24 cellular contexts compared by ENCODE assay signal in the genomic region with DNA sequence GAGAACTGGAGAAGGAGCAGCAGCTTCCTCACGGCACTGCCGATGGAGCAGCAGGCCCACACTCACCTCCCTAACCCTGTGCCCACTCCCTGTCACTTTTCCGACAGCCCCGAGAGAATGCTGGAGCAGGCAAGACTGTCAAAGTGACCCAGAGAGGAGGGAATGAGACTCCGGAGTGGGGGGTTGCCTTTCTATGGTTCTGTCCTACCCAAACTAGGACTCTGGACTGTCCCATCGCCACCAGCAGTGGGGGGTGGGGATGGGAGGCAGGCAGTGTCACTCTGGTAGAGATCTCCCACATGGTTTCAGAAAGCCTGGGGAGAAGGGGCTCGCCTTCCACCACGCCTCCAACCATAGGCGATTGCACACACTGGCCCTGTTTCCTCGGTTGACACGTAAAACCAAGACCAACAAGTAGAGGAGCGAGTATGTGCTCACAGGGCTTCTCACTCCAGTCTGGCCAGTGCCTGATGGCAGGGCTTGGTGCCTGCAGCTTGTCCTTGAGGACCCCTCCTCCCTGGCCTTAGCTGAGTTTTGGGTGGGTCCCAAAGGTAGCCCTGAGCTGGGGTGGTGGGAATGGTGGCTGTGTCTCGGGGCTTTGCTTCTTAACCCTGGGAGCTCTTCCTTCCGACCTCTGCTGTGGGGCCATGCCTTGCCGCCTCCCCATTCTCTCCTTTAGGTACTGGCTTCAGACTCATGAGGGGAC.
"Had no signal": no experiment of that assay in that cellular context is flagged by ENCODE, and none has a peak within 500 bp of the region (broad histone marks: within the 10 kb centered on the region; RNA-seq: fewer than 3 reads in every experiment).

No MANE protein-coding gene starts in this region.

- H3K36me3 Mint-ChIP-seq: activated CD4-positive, alpha-beta memory T cell treated with anti-CD3 and anti-CD28 coated beads for 36 hours; activated naive CD4-positive, alpha-beta T cell treated with anti-CD3 and anti-CD28 coated beads, Interleukin-2, amount 50 U/mL, for 24 hours; T-cell had no signal

- H3K4me1 Mint-ChIP-seq: activated B cell treated with CpG ODN at 0.5 μM for 24 hours; activated CD4-positive, alpha-beta T cell treated with anti-CD3 and anti-CD28 coated beads, Interleukin-2, amount 10 ng/mL, durations not matched to agents 7 days and 5 days had no signal

- H3K27ac Mint-ChIP-seq: activated B cell treated with CpG ODN at 0.5 μM for 24 hours; activated CD4-positive, alpha-beta memory T cell treated with anti-CD3 and anti-CD28 coated beads for 36 hours; activated CD4-positive, alpha-beta T cell treated with anti-CD3 and anti-CD28 coated beads, Interleukin-2, amount 10 ng/mL, durations not matched to agents 7 days and 5 days; activated naive CD4-positive, alpha-beta T cell treated with anti-CD3 and anti-CD28 coated beads, Interleukin-2, amount 50 U/mL, for 24 hours; activated T-helper 1 cell treated with anti-CD3 and anti-CD28 coated beads, Interleukin-12 subunit alpha, Interleukin-12 subunit beta, Interleukin-2, Interleukin-4 antibody, amounts not matched to agents 30 ng/mL and 10 ng/mL and 1 ng/mL, durations not matched to agents 14 hours and 24 hours and 36 hours had no signal

- FAIRE-seq: TTC549 had no signal

- DNase-seq: activated B cell treated with CpG ODN at 0.5 μM for 24 hours; activated CD4-positive, alpha-beta memory T cell treated with anti-CD3 and anti-CD28 coated beads for 36 hours; activated CD4-positive, alpha-beta T cell treated with anti-CD3 and anti-CD28 coated beads, Interleukin-2, amount 10 ng/mL, durations not matched to agents 7 days and 5 days; activated effector memory CD4-positive, alpha-beta T cell treated with Interleukin-2 at 50 U/mL for 16 hours; activated naive CD4-positive, alpha-beta T cell; aorta; NCI-H1092; NCI-H345; NCI-H526 treated with DMSO at 0.1 percent for 48 hours; NCI-H82; NK-92 treated with Interleukin-12 subunit alpha and Interleukin-12 subunit beta, amount 100 ng/mL, for 24 hours; OCI-M1; RPMI8226; T-cell; T-helper 2 cell; T1000 had no signal

- H3K4me3 ChIP-seq: breast epithelium, SK-N-MC had no signal

- H3K9me3 ChIP-seq: breast epithelium had no signal

- H3K27me3 Mint-ChIP-seq: activated B cell treated with CpG ODN at 0.5 μM for 24 hours; activated CD4-positive, alpha-beta T cell treated with anti-CD3 and anti-CD28 coated beads, Interleukin-2, amount 10 ng/mL, durations not matched to agents 7 days and 5 days; activated naive CD4-positive, alpha-beta T cell treated with anti-CD3 and anti-CD28 coated beads, Interleukin-2, amount 50 U/mL, for 24 hours had no signal

- H3K4me1 ChIP-seq: breast epithelium had no signal

- H3K27me3 ChIP-seq: breast epithelium had no signal

- H3K4me3 Mint-ChIP-seq: activated B cell treated with CpG ODN at 0.5 μM for 24 hours; activated CD4-positive, alpha-beta memory T cell treated with anti-CD3 and anti-CD28 coated beads for 36 hours; activated CD4-positive, alpha-beta T cell treated with anti-CD3 and anti-CD28 coated beads, Interleukin-2, amount 10 ng/mL, durations not matched to agents 7 days and 5 days; activated naive CD4-positive, alpha-beta T cell treated with anti-CD3 and anti-CD28 coated beads, Interleukin-2, amount 50 U/mL, for 24 hours; activated T-helper 1 cell treated with anti-CD3 and anti-CD28 coated beads, Interleukin-12 subunit alpha, Interleukin-12 subunit beta, Interleukin-2, Interleukin-4 antibody, amounts not matched to agents 30 ng/mL and 10 ng/mL and 1 ng/mL, durations not matched to agents 14 hours and 24 hours and 36 hours; T-cell had no signal

- ATAC-seq: Panc1, Right ventricle myocardium inferior, T-cell had no signal

- H3K36me3 ChIP-seq: breast epithelium had no signal

- H3K9me3 Mint-ChIP-seq: activated B cell treated with CpG ODN at 0.5 μM for 24 hours; activated CD4-positive, alpha-beta memory T cell treated with anti-CD3 and anti-CD28 coated beads for 36 hours; activated CD4-positive, alpha-beta T cell treated with anti-CD3 and anti-CD28 coated beads, Interleukin-2, amount 10 ng/mL, durations not matched to agents 7 days and 5 days; activated naive CD4-positive, alpha-beta T cell treated with anti-CD3 and anti-CD28 coated beads, Interleukin-2, amount 50 U/mL, for 24 hours; activated T-helper 1 cell treated with anti-CD3 and anti-CD28 coated beads, Interleukin-12 subunit alpha, Interleukin-12 subunit beta, Interleukin-2, Interleukin-4 antibody, amounts not matched to agents 30 ng/mL and 10 ng/mL and 1 ng/mL, durations not matched to agents 14 hours and 24 hours and 36 hours; T-cell had no signal

- H3K9ac ChIP-seq: KMS-11 had no signal

- H3K27ac ChIP-seq: breast epithelium, KMS-11, SK-N-MC had no signal
